Comparison of ENCODE assay signal across 1 cellular context in genomic region chr10:118340486-118340885, GRCh38.
TF ChIP-seq lines count a peak whose summit lies in the region.

No MANE protein-coding gene starts in this region.

TF ChIP-seq in K562, 482 proteins besides CTCF, POLR2A, EP300 and RAD21 (continued from another document):
- TF ChIP-seq, protein P1, sequence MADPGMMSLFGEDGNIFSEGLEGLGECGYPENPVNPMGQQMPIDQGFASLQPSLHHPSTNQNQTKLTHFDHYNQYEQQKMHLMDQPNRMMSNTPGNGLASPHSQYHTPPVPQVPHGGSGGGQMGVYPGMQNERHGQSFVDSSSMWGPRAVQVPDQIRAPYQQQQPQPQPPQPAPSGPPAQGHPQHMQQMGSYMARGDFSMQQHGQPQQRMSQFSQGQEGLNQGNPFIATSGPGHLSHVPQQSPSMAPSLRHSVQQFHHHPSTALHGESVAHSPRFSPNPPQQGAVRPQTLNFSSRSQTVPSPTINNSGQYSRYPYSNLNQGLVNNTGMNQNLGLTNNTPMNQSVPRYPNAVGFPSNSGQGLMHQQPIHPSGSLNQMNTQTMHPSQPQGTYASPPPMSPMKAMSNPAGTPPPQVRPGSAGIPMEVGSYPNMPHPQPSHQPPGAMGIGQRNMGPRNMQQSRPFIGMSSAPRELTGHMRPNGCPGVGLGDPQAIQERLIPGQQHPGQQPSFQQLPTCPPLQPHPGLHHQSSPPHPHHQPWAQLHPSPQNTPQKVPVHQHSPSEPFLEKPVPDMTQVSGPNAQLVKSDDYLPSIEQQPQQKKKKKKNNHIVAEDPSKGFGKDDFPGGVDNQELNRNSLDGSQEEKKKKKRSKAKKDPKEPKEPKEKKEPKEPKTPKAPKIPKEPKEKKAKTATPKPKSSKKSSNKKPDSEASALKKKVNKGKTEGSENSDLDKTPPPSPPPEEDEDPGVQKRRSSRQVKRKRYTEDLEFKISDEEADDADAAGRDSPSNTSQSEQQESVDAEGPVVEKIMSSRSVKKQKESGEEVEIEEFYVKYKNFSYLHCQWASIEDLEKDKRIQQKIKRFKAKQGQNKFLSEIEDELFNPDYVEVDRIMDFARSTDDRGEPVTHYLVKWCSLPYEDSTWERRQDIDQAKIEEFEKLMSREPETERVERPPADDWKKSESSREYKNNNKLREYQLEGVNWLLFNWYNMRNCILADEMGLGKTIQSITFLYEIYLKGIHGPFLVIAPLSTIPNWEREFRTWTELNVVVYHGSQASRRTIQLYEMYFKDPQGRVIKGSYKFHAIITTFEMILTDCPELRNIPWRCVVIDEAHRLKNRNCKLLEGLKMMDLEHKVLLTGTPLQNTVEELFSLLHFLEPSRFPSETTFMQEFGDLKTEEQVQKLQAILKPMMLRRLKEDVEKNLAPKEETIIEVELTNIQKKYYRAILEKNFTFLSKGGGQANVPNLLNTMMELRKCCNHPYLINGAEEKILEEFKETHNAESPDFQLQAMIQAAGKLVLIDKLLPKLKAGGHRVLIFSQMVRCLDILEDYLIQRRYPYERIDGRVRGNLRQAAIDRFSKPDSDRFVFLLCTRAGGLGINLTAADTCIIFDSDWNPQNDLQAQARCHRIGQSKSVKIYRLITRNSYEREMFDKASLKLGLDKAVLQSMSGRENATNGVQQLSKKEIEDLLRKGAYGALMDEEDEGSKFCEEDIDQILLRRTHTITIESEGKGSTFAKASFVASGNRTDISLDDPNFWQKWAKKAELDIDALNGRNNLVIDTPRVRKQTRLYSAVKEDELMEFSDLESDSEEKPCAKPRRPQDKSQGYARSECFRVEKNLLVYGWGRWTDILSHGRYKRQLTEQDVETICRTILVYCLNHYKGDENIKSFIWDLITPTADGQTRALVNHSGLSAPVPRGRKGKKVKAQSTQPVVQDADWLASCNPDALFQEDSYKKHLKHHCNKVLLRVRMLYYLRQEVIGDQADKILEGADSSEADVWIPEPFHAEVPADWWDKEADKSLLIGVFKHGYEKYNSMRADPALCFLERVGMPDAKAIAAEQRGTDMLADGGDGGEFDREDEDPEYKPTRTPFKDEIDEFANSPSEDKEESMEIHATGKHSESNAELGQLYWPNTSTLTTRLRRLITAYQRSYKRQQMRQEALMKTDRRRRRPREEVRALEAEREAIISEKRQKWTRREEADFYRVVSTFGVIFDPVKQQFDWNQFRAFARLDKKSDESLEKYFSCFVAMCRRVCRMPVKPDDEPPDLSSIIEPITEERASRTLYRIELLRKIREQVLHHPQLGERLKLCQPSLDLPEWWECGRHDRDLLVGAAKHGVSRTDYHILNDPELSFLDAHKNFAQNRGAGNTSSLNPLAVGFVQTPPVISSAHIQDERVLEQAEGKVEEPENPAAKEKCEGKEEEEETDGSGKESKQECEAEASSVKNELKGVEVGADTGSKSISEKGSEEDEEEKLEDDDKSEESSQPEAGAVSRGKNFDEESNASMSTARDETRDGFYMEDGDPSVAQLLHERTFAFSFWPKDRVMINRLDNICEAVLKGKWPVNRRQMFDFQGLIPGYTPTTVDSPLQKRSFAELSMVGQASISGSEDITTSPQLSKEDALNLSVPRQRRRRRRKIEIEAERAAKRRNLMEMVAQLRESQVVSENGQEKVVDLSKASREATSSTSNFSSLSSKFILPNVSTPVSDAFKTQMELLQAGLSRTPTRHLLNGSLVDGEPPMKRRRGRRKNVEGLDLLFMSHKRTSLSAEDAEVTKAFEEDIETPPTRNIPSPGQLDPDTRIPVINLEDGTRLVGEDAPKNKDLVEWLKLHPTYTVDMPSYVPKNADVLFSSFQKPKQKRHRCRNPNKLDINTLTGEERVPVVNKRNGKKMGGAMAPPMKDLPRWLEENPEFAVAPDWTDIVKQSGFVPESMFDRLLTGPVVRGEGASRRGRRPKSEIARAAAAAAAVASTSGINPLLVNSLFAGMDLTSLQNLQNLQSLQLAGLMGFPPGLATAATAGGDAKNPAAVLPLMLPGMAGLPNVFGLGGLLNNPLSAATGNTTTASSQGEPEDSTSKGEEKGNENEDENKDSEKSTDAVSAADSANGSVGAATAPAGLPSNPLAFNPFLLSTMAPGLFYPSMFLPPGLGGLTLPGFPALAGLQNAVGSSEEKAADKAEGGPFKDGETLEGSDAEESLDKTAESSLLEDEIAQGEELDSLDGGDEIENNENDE (IDR thresholded peaks at IDR 0.05; ENCODE audit: low read depth, low read length), result no peak
- TF ChIP-seq CBX2 (IDR thresholded peaks at IDR 0.05; ENCODE audit: insufficient read depth, low read length, poor library complexity, severe bottlenecking) (no peak), SRSF1 (IDR thresholded peaks at IDR 0.05; ENCODE audit: low read depth, low read length) (no peak), CTBP1 (IDR thresholded peaks at IDR 0.05; ENCODE audit: borderline replicate concordance) (no peak), SP1 (CRISPR knock-in tag; IDR thresholded peaks at IDR 0.05) (no peak), HIVEP1 (CRISPR knock-in tag; IDR thresholded peaks at IDR 0.05) (no peak)
- TF ChIP-seq, protein P2, sequence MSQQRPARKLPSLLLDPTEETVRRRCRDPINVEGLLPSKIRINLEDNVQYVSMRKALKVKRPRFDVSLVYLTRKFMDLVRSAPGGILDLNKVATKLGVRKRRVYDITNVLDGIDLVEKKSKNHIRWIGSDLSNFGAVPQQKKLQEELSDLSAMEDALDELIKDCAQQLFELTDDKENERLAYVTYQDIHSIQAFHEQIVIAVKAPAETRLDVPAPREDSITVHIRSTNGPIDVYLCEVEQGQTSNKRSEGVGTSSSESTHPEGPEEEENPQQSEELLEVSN (IDR thresholded peaks at IDR 0.05; ENCODE audit: borderline replicate concordance in 1 of 2, extremely low read depth in 1 of 2, insufficient read depth in 1 of 2, insufficient read length in 1 of 2, low read depth in 1 of 2, low read length in 1 of 2, poor library complexity in 1 of 2, severe bottlenecking in 1 of 2), result no peak
